In genomic region chr19:10683582-10683981, GRCh38 we compare ENCODE assay signal across 26 cellular contexts.
"Had no signal": no experiment of that assay in that cellular context is flagged by ENCODE, and none has a peak within 500 bp of the region (broad histone marks: within the 10 kb centered on the region; RNA-seq: fewer than 3 reads in every experiment).

No MANE protein-coding gene starts in this region.

- FAIRE-seq: endothelial cell of umbilical vein, TTC549 had no signal

- H3K4me3 Mint-ChIP-seq: activated CD8-positive, alpha-beta T cell treated with anti-CD3 and anti-CD28 coated beads, Interleukin-2, amount 10 ng/mL, durations not matched to agents 7 days and 5 days; activated naive CD4-positive, alpha-beta T cell treated with anti-CD3 and anti-CD28 coated beads, Interleukin-2, amount 50 U/mL, for 24 hours; natural killer cell; stimulated activated naive B cell treated with anti-CD40 and anti-IgM and Interleukin-4, amounts not matched to agents 10 μg/mL and 1 μg/mL and 100 μg/mL, for 72 hours had no signal

- H3K27ac ChIP-seq: body of pancreas, cardiac muscle cell, sigmoid colon, testis, vagina had no signal

- ATAC-seq: activated CD8-positive, alpha-beta T cell treated with anti-CD3 and anti-CD28 coated beads, Interleukin-2, amount 10 ng/mL, durations not matched to agents 7 days and 5 days; body of pancreas; esophagus mucosa; left cardiac atrium; stimulated activated naive B cell treated with anti-CD40 and anti-IgM and Interleukin-4, amounts not matched to agents 10 μg/mL and 1 μg/mL and 100 μg/mL, for 72 hours had no signal

- H3K4me3 ChIP-seq: body of pancreas, cardiac muscle cell, sigmoid colon, testis, vagina had no signal

- H3K27me3 ChIP-seq: body of pancreas, cardiac muscle cell, sigmoid colon, testis, vagina had no signal

- H3K27ac Mint-ChIP-seq: activated CD8-positive, alpha-beta T cell treated with anti-CD3 and anti-CD28 coated beads, Interleukin-2, amount 10 ng/mL, durations not matched to agents 7 days and 5 days; activated naive CD4-positive, alpha-beta T cell treated with anti-CD3 and anti-CD28 coated beads, Interleukin-2, amount 50 U/mL, for 24 hours had no signal

- H3K4me1 Mint-ChIP-seq: activated naive CD4-positive, alpha-beta T cell treated with anti-CD3 and anti-CD28 coated beads, Interleukin-2, amount 50 U/mL, for 24 hours had no signal

- DNase-seq: activated CD4-positive, alpha-beta T cell treated with anti-CD3 and anti-CD28 coated beads for 1 hour; activated CD4-positive, alpha-beta T cell treated with anti-CD3 and anti-CD28 coated beads, Interleukin-2, amount 50 U/mL, for 1 hour; activated CD8-positive, alpha-beta T cell treated with anti-CD3 and anti-CD28 coated beads, Interleukin-2, amount 10 ng/mL, durations not matched to agents 7 days and 5 days; activated gamma-delta T cell treated with Interleukin-2 at 50 U/mL for 16 hours; activated T-cell treated with anti-CD3 and anti-CD28 coated beads, Interleukin-2, amount 50 U/mL, for 1 hour; anterior cingulate cortex; body of pancreas; dermis blood vessel endothelial cell; effector CD8-positive, alpha-beta T cell; foreskin melanocyte; islet precursor cell; left cardiac atrium; midbrain; natural killer cell; sigmoid colon; stimulated activated CD4-positive, alpha-beta T cell treated with anti-CD3 and anti-CD28 coated beads, Interleukin-2, amount 100 ng/mL, for 48 hours; stimulated activated CD8-positive, alpha-beta memory T cell treated with anti-CD3 and anti-CD28 coated beads, Interleukin-4, amount 100 ng/mL, for 48 hours; stimulated activated naive B cell treated with anti-CD40 and anti-IgM and Interleukin-4, amounts not matched to agents 10 μg/mL and 1 μg/mL and 100 μg/mL, for 72 hours; testis; trophoblast cell had no signal

- H3K9me3 ChIP-seq: body of pancreas, sigmoid colon, testis, vagina had no signal

- H3K9me3 Mint-ChIP-seq: activated naive CD4-positive, alpha-beta T cell treated with anti-CD3 and anti-CD28 coated beads, Interleukin-2, amount 50 U/mL, for 24 hours; natural killer cell; stimulated activated naive B cell treated with anti-CD40 and anti-IgM and Interleukin-4, amounts not matched to agents 10 μg/mL and 1 μg/mL and 100 μg/mL, for 72 hours had no signal

- H3K4me1 ChIP-seq: body of pancreas, sigmoid colon had no signal

- H3K27me3 Mint-ChIP-seq: activated naive CD4-positive, alpha-beta T cell treated with anti-CD3 and anti-CD28 coated beads, Interleukin-2, amount 50 U/mL, for 24 hours; stimulated activated naive B cell treated with anti-CD40 and anti-IgM and Interleukin-4, amounts not matched to agents 10 μg/mL and 1 μg/mL and 100 μg/mL, for 72 hours had no signal
